In the genomic region with DNA sequence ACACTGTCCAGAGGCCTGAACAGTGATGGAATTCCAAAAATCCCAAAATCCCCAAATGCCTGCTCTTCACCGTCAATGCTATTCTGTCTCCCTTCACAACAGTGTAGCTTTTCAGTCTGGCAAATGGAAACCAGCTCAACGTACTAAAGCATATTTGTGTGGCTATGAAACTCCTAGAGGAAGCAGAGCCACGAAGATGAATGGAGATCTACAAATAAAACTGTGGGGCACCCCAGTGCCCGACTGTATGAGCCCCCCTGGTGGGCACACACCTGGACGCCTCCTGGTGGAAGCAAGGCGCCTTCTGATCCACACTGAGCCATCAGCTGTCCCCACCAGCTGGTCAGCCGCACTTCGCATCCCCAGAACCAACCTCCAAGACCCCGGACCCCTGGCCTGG, we compare ENCODE assay signal across 23 cellular contexts.
DNase-seq lines count a peak whose midpoint lies in the region; ATAC-seq and TF ChIP-seq lines count a peak whose summit lies in the region.
"Had no signal": no experiment of that assay in that cellular context is flagged by ENCODE, and none has a peak within 500 bp of the region (broad histone marks: within the 10 kb centered on the region; RNA-seq: fewer than 3 reads in every experiment).

No MANE protein-coding gene starts in this region.

- no peak overlapping the region for H3K23ac ChIP-seq in mesendoderm (ENCODE audit: low read length)

- no peak overlapping the region for H2BK5ac ChIP-seq in mesendoderm (ENCODE audit: low read length)

- H3K9me3 Mint-ChIP-seq in CD8-positive, alpha-beta T cell = no peaks in the 10 kb centered on the region
- H3K9me3 Mint-ChIP-seq in activated T-cell treated with anti-CD3 and anti-CD28 coated beads, Interleukin-2, amount 50 U/mL, for 24 hours = no peaks in the 10 kb centered on the region
- H3K9me3 Mint-ChIP-seq: activated B cell treated with CpG ODN at 0.5 μM for 24 hours; T-helper 2 cell treated with Interferon-gamma antibody and Interleukin-4, amounts not matched to agents 5 μg/mL and 100 μg/mL, for 36 hours had no signal

- H4K20me1 ChIP-seq in SK-N-SH (ENCODE audit: insufficient read depth) = no peaks in the 10 kb centered on the region

- peak overlapping the region; percentile 29 for H2AK5ac ChIP-seq in mesendoderm (ENCODE audit: low read length)

- no peak overlapping the region for H3K56ac ChIP-seq in mesendoderm (ENCODE audit: low read length)

- H3K4me1 ChIP-seq in SK-N-SH (ENCODE audit: control insufficient read depth in 1 of 2, insufficient read depth in 2 of 2, low read depth in 1 of 2, low read length in 1 of 2) (peaks cover 0 to 35% of the 10 kb centered on the region in 2 experiments; a peak in 2 of 4 replicates), SJCRH30 (peaks cover 12% of the 10 kb centered on the region), mesendoderm (ENCODE audit: control insufficient read depth, low read depth, low read length) (peaks cover 35% of the 10 kb centered on the region), upper lobe of right lung (no peaks in the 10 kb centered on the region)
- H3K4me1 ChIP-seq in CD8-positive, alpha-beta T cell (ENCODE audit: insufficient read depth, low read length) = peaks cover 6% of the 10 kb centered on the region

- H3K27ac Mint-ChIP-seq in CD8-positive, alpha-beta T cell = no peak overlapping the region
- H3K27ac Mint-ChIP-seq in activated T-cell treated with anti-CD3 and anti-CD28 coated beads, Interleukin-2, amount 50 U/mL, for 24 hours = no peak overlapping the region
- H3K27ac Mint-ChIP-seq: activated B cell treated with CpG ODN at 0.5 μM for 24 hours; T-helper 2 cell treated with Interferon-gamma antibody and Interleukin-4, amounts not matched to agents 5 μg/mL and 100 μg/mL, for 36 hours had no signal

- 84% methylated on average over 9 of the region's 9 CpGs for WGBS in SK-N-SH (ENCODE audit: low lambda C conversion rate)
- no CpG with 5 or more reads among the region's 9 CpGs for WGBS in mesendoderm (ENCODE audit: extremely low coverage, insufficient coverage, low lambda C conversion rate)

- TF ChIP-seq CTCF in SK-N-SH (IDR thresholded peaks at IDR 0.05) (no peak), upper lobe of right lung (IDR thresholded peaks at IDR 0.05) (no peak)
- no peak for TF ChIP-seq CTCF in CD8-positive, alpha-beta T cell (IDR thresholded peaks at IDR 0.05)

- DNase-seq in SK-N-SH = peak; percentile 38
- no peak for DNase-seq in SJCRH30
- no peak for DNase-seq in mesendoderm
- DNase-seq in upper lobe of right lung = peak; percentile 26
- DNase-seq in stimulated activated CD4-positive, alpha-beta T cell treated with anti-CD3 and anti-CD28 coated beads, Interleukin-2, amount 100 ng/mL, for 24 hours = no peak
- DNase-seq in CD8-positive, alpha-beta T cell = no peak
- no peak for DNase-seq in activated T-cell treated with anti-CD3 and anti-CD28 coated beads, Interleukin-2, amount 50 U/mL, for 24 hours
- DNase-seq: ACHN; activated B cell treated with CpG ODN at 0.5 μM for 24 hours; activated CD4-positive, alpha-beta T cell treated with anti-CD3 and anti-CD28 coated beads, Interleukin-2, amount 50 U/mL, for 4 hours; activated CD8-positive, alpha-beta memory T cell treated with anti-CD3 and anti-CD28 coated beads, Interleukin-2, amount 50 U/mL, for 4 hours; HCEC 1CT; IMR-90; kidney glomerular epithelial cell; NCI-H226; retina; stimulated activated CD4-positive, alpha-beta T cell treated with anti-CD3 and anti-CD28 coated beads, Interleukin-12 subunit alpha, Interleukin-12 subunit beta, amount 100 ng/mL, for 4 hours had no signal

- H3K27me3 ChIP-seq in SK-N-SH (ENCODE audit: insufficient read depth) (no peaks in the 10 kb centered on the region), SJCRH30 (no peaks in the 10 kb centered on the region), mesendoderm (ENCODE audit: insufficient read depth, low read length, poor library complexity) (no peaks in the 10 kb centered on the region), upper lobe of right lung (no peaks in the 10 kb centered on the region)
- H3K27me3 ChIP-seq in CD8-positive, alpha-beta T cell (ENCODE audit: insufficient read depth, low read length) = no peaks in the 10 kb centered on the region
- H3K27me3 ChIP-seq: BLaER1 treated with 17β-estradiol and CSF1 and Interleukin-3, amounts not matched to agents 10 nM and 100 nM had no signal

- H4K5ac ChIP-seq in mesendoderm (ENCODE audit: low read length) = no peak overlapping the region

- H3K4me3 Mint-ChIP-seq in CD8-positive, alpha-beta T cell = no peak overlapping the region
- no peak overlapping the region for H3K4me3 Mint-ChIP-seq in activated T-cell treated with anti-CD3 and anti-CD28 coated beads, Interleukin-2, amount 50 U/mL, for 24 hours
- H3K4me3 Mint-ChIP-seq: activated B cell treated with CpG ODN at 0.5 μM for 24 hours; T-helper 2 cell treated with Interferon-gamma antibody and Interleukin-4, amounts not matched to agents 5 μg/mL and 100 μg/mL, for 36 hours had no signal

- H3K36me3 Mint-ChIP-seq in CD8-positive, alpha-beta T cell = no peaks in the 10 kb centered on the region
- H3K36me3 Mint-ChIP-seq in activated T-cell treated with anti-CD3 and anti-CD28 coated beads, Interleukin-2, amount 50 U/mL, for 24 hours (ENCODE audit: low read depth) = no peaks in the 10 kb centered on the region

- CTCF ChIA-PET in SK-N-SH (lab: Yijun Ruan, JAX) = interaction anchor here (0.6 to 1.2 kb wide), 5 partner anchors 10 to 182 kb away, joined by 3 read pairs; no protein-coding TSS in a partner anchor
- CTCF ChIA-PET in CD8-positive, alpha-beta T cell (lab: Charles Lee) = no interaction called here

- peak overlapping the region in 1 of 2 experiments; percentile 82; a peak in 2 of 4 replicates for H3K27ac ChIP-seq in SK-N-SH (ENCODE audit: low read depth in 2 of 2, low read length in 1 of 2)
- H3K27ac ChIP-seq in SJCRH30 = peak overlapping the region; percentile 58
- no peak overlapping the region for H3K27ac ChIP-seq in mesendoderm (ENCODE audit: low read depth, low read length)
- H3K27ac ChIP-seq in upper lobe of right lung = no peak overlapping the region
- H3K27ac ChIP-seq in CD8-positive, alpha-beta T cell (ENCODE audit: low read depth, low read length) = no peak overlapping the region
- H3K27ac ChIP-seq: BLaER1 treated with 17β-estradiol and CSF1 and Interleukin-3, amounts not matched to agents 10 nM and 100 nM; coronary artery; SK-N-MC had no signal

- H3K79me1 ChIP-seq in mesendoderm (ENCODE audit: low read length) = peaks cover 13% of the 10 kb centered on the region

- H2BK120ac ChIP-seq in mesendoderm (ENCODE audit: low read depth, low read length) = no peak overlapping the region

- H3K36me3 ChIP-seq in SK-N-SH (replicated peaks in 1 of 2; ENCODE audit: control insufficient read depth in 1 of 2, insufficient read depth in 2 of 2, low read length in 1 of 2) = no peaks in the 10 kb centered on the region
- H3K36me3 ChIP-seq in SJCRH30 = no peaks in the 10 kb centered on the region
- no peaks in the 10 kb centered on the region for H3K36me3 ChIP-seq in mesendoderm (ENCODE audit: control insufficient read depth, insufficient read depth, low read length)
- no peaks in the 10 kb centered on the region for H3K36me3 ChIP-seq in upper lobe of right lung
- no peaks in the 10 kb centered on the region for H3K36me3 ChIP-seq in CD8-positive, alpha-beta T cell (ENCODE audit: insufficient read depth, low read length)

- no peak overlapping the region for H2AFZ ChIP-seq in SK-N-SH (ENCODE audit: low read depth)

- H2BK15ac ChIP-seq in mesendoderm (replicated peaks; ENCODE audit: low read depth) = no peak overlapping the region

- no peak for ATAC-seq in SK-N-SH treated with all-trans-retinoic acid at 6 μM for 48 hours
- ATAC-seq in upper lobe of right lung = no peak
- ATAC-seq in CD8-positive, alpha-beta T cell = no peak

- no peaks in the 10 kb centered on the region for H3F3A ChIP-seq in SK-N-SH (replicated peaks; ENCODE audit: insufficient read depth)

- peak overlapping the region; percentile 12 for H3K18ac ChIP-seq in mesendoderm (ENCODE audit: low read length)

- H3K79me2 ChIP-seq in SK-N-SH (ENCODE audit: insufficient read depth) (no peaks in the 10 kb centered on the region), mesendoderm (ENCODE audit: control insufficient read depth, insufficient read depth, low read length) (peaks cover 24% of the 10 kb centered on the region)

- no peaks in the 10 kb centered on the region for H3K27me3 Mint-ChIP-seq in CD8-positive, alpha-beta T cell (ENCODE audit: low read depth)
- no peaks in the 10 kb centered on the region for H3K27me3 Mint-ChIP-seq in activated T-cell treated with anti-CD3 and anti-CD28 coated beads, Interleukin-2, amount 50 U/mL, for 24 hours
- H3K27me3 Mint-ChIP-seq: activated B cell treated with CpG ODN at 0.5 μM for 24 hours had no signal

- H3K4me3 ChIP-seq in SK-N-SH (ENCODE audit: low read depth in 2 of 2, low read length in 1 of 2) (no peak overlapping the region), SJCRH30 (no peak overlapping the region), mesendoderm (ENCODE audit: low read length) (no peak overlapping the region), upper lobe of right lung (no peak overlapping the region)
- no peak overlapping the region for H3K4me3 ChIP-seq in CD8-positive, alpha-beta T cell (ENCODE audit: low read depth, low read length)
- H3K4me3 ChIP-seq: BLaER1 treated with 17β-estradiol and CSF1 and Interleukin-3, amounts not matched to agents 10 nM and 100 nM; coronary artery; lung; SK-N-MC had no signal

- H3K9ac ChIP-seq in SK-N-SH (no peak overlapping the region), mesendoderm (ENCODE audit: low read length) (no peak overlapping the region)
- H3K9ac ChIP-seq: BLaER1 treated with 17β-estradiol and CSF1 and Interleukin-3, amounts not matched to agents 10 nM and 100 nM had no signal

- no peak for TF ChIP-seq EP300 in SK-N-SH (IDR thresholded peaks at IDR 0.05; ENCODE audit: borderline replicate concordance in 1 of 2, low read depth in 1 of 2, low read length in 1 of 2)

- intact Hi-C loops in upper lobe of right lung (cut with DNase I) = no loop called here
- intact Hi-C loops in CD8-positive, alpha-beta T cell (cut with DNase I, micrococcal nuclease) = no loop called here

- POLR2A ChIA-PET in SK-N-SH (lab: Yijun Ruan, JAX) = interaction anchor here (1.0 to 1.7 kb wide), 3 partner anchors 16 to 32 kb away, joined by 3 to 5 read pairs (median 4); no protein-coding TSS in a partner anchor
- POLR2A ChIA-PET in CD8-positive, alpha-beta T cell (lab: Charles Lee) = no interaction called here

- no peak overlapping the region for H3K4ac ChIP-seq in mesendoderm (ENCODE audit: low read depth, low read length)

- no peaks in the 10 kb centered on the region for H3K9me2 ChIP-seq in SK-N-SH

- H3K4me2 ChIP-seq in SK-N-SH = no peak overlapping the region
- no peak overlapping the region for H3K4me2 ChIP-seq in mesendoderm (ENCODE audit: low read length)
- H3K4me2 ChIP-seq: BLaER1 treated with 17β-estradiol and CSF1 and Interleukin-3, amounts not matched to agents 10 nM and 100 nM had no signal

- H3K4me1 Mint-ChIP-seq in CD8-positive, alpha-beta T cell (ENCODE audit: low read depth) = peaks cover 6% of the 10 kb centered on the region
- H3K4me1 Mint-ChIP-seq in activated T-cell treated with anti-CD3 and anti-CD28 coated beads, Interleukin-2, amount 50 U/mL, for 24 hours (ENCODE audit: low read depth) = peaks cover 28% of the 10 kb centered on the region
- H3K4me1 Mint-ChIP-seq: activated B cell treated with CpG ODN at 0.5 μM for 24 hours had no signal

- no peaks in the 10 kb centered on the region for H3K9me3 ChIP-seq in SK-N-SH
- H3K9me3 ChIP-seq in SJCRH30 (replicated peaks) = no peaks in the 10 kb centered on the region
- H3K9me3 ChIP-seq in upper lobe of right lung = no peaks in the 10 kb centered on the region
- H3K9me3 ChIP-seq in CD8-positive, alpha-beta T cell (ENCODE audit: low read length) = no peaks in the 10 kb centered on the region
- H3K9me3 ChIP-seq: BLaER1 treated with 17β-estradiol and CSF1 and Interleukin-3, amounts not matched to agents 10 nM and 100 nM had no signal

- no peak for TF ChIP-seq RAD21 in SK-N-SH (IDR thresholded peaks at IDR 0.05; ENCODE audit: low read length)

- H4K8ac ChIP-seq in mesendoderm (ENCODE audit: low read depth, low read length) = no peak overlapping the region

Comparison
In these comparisons a context has a peak if more than half of its experiments do, and no peak if none do; other contexts are left out.
1. DNase-seq: peak in SK-N-SH (single experiment) and upper lobe of right lung (single experiment); none in SJCRH30 (0 of 2), mesendoderm (single experiment), stimulated activated CD4-positive, alpha-beta T cell treated with anti-CD3 and anti-CD28 coated beads, Interleukin-2, amount 100 ng/mL, for 24 hours (0 of 2), CD8-positive, alpha-beta T cell (0 of 7) and activated T-cell treated with anti-CD3 and anti-CD28 coated beads, Interleukin-2, amount 50 U/mL, for 24 hours (single experiment).